In genomic region chr20:48656661-48657211, GRCh38 we compare ENCODE assay signal across 13 cellular contexts.
DNase-seq lines count a peak whose midpoint lies in the region; ATAC-seq and TF ChIP-seq lines count a peak whose summit lies in the region.
"Had no signal": no experiment of that assay in that cellular context is flagged by ENCODE, and none has a peak within 500 bp of the region (broad histone marks: within the 10 kb centered on the region; RNA-seq: fewer than 3 reads in every experiment).

No MANE protein-coding gene starts in this region.

- 74 to 81% methylated on average over 15 of the region's 15 CpGs for WGBS in heart right ventricle, 2 donors

- TF ChIP-seq POLR2A in vagina (IDR thresholded peaks at IDR 0.05), result no peak

- peaks cover 6% of the 10 kb centered on the region for H3K36me3 ChIP-seq in cardiac muscle cell
- peaks cover 0 to 90% (median 4%) of the 10 kb centered on the region in 9 donors for H3K36me3 ChIP-seq in heart right ventricle
- H3K36me3 ChIP-seq in SJCRH30, result peaks cover 44% of the 10 kb centered on the region
- H3K36me3 ChIP-seq in vagina, result no peaks in the 10 kb centered on the region

- H3K27ac ChIP-seq in cardiac muscle cell (no peak overlapping the region), heart right ventricle (no peak overlapping the region), SJCRH30 (no peak overlapping the region), temporal lobe (ENCODE audit: low read depth, low read length) (peak overlapping the region; percentile 99), vagina (no peak overlapping the region)

- no peaks in the 10 kb centered on the region for H3K27me3 ChIP-seq in cardiac muscle cell
- H3K27me3 ChIP-seq in heart right ventricle, result no peaks in the 10 kb centered on the region
- H3K27me3 ChIP-seq in SJCRH30, result no peaks in the 10 kb centered on the region
- H3K27me3 ChIP-seq in vagina, result no peaks in the 10 kb centered on the region

- H3K4me1 ChIP-seq in cardiac muscle cell (ENCODE audit: low read depth) (no peaks in the 10 kb centered on the region), heart right ventricle (peaks cover 0 to 19% (median 0%) of the 10 kb centered on the region in 9 donors), SJCRH30 (no peaks in the 10 kb centered on the region), vagina (no peaks in the 10 kb centered on the region)

- no peaks in the 10 kb centered on the region for H3K9me3 ChIP-seq in cardiac muscle cell (ENCODE audit: low read depth)
- peaks cover 0 to 11% (median 0%) of the 10 kb centered on the region in 11 donors for H3K9me3 ChIP-seq in heart right ventricle
- H3K9me3 ChIP-seq in SJCRH30 (replicated peaks), result peaks cover 6% of the 10 kb centered on the region; the same call in 1 of the 2 replicates
- H3K9me3 ChIP-seq in vagina, result no peaks in the 10 kb centered on the region

- TF ChIP-seq CTCF in cardiac muscle cell (IDR thresholded peaks at IDR 0.05; ENCODE audit: low read depth, low read length) (peak; percentile 13), heart right ventricle (IDR thresholded peaks at IDR 0.05) (peak in 2 of 9 donors; percentile 18 to 32), vagina (IDR thresholded peaks at IDR 0.05) (no peak)

- intact Hi-C loops in heart right ventricle (cut with DNase I) (loop anchor here in 6 of 10 donors (1.0 to 10.0 kb wide), 5 partner anchors 166 to 249 kb away; partner anchors contain the start of gene PREX1 (in 2 of the 6)), vagina (cut with DNase I) (loop anchor here (2.0 to 10.0 kb wide), 2 partner anchors 248 to 558 kb away; partner anchors contain the start of gene DDX27)

- DNase-seq in cardiac muscle cell (ENCODE audit: low read depth in 1 of 2, low spot score in 1 of 2), result no peak
- DNase-seq in heart right ventricle, result no peak
- peak; percentile 47 to 49 for DNase-seq in SJCRH30
- peak; percentile 100 for DNase-seq in globus pallidus (ENCODE audit: low spot score)
- DNase-seq in NCI-H2171 (lab: John Stamatoyannopoulos, UW), result no peak
- DNase-seq in vagina (ENCODE audit: extremely low spot score in 2 of 2), result no peak
- DNase-seq: activated CD4-positive, alpha-beta T cell treated with anti-CD3 and anti-CD28 coated beads, Interleukin-2, amount 10 ng/mL, durations not matched to agents 7 days and 5 days; effector CD4-positive, alpha-beta T cell; EL; GOT3; naive B cell had no signal

- ATAC-seq in heart right ventricle (no peak), HG03565 (IDR thresholded peaks at IDR 0.05; ENCODE audit: unreplicated experiment) (no peak)

- H3K4me3 ChIP-seq in cardiac muscle cell (no peak overlapping the region), heart right ventricle (no peak overlapping the region), SJCRH30 (no peak overlapping the region), vagina (no peak overlapping the region)

Comparison
In these comparisons a context has a peak if more than half of its experiments do, and no peak if none do; other contexts are left out.
1. DNase-seq: peak in SJCRH30 (2 of 2) and globus pallidus (single experiment); none in cardiac muscle cell (0 of 2), heart right ventricle (0 of 2), NCI-H2171 (single experiment) and vagina (0 of 2).